In the genomic region with DNA sequence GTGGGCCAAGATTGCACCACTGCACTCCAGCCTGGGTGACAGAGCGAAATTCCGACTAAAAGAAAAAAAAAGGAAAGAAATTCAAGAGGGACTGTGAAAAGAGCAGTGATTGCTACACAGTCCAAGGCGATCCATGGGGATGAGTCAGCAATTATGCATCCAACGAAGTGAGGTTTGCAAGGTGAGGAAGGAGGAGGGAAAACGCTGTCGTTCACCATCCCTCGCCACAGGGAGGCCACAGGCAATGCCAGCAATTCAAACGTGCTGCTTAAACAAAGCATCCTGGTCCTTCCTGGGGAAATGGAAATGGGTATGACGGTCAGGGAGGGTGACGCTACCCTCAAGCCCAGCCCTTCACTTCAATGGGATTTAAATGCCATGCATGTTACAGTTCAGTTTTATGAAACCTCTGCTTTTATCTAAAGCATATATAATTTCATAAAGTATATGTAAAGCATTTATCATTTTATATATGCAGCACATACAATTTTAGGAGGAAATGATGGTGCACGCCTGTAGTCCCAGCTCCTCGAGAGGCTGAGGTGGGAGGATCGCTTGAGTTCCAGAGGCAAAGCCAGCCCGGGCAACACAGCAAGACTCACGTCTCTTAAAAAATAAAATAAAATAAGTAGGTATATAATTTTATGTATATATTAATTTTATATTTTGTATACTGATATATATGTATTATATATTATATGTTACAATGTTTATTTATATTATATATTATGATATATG, we compare ENCODE assay signal across 13 cellular contexts.
DNase-seq lines count a peak whose midpoint lies in the region; ATAC-seq and TF ChIP-seq lines count a peak whose summit lies in the region.
"Had no signal": no experiment of that assay in that cellular context is flagged by ENCODE, and none has a peak within 500 bp of the region (broad histone marks: within the 10 kb centered on the region; RNA-seq: fewer than 3 reads in every experiment).

No MANE protein-coding gene starts in this region.

- no peaks in the 10 kb centered on the region for H3K36me3 ChIP-seq in PC-3 (ENCODE audit: low read depth, low read length)
- H3K36me3 ChIP-seq in HAP-1 (replicated peaks) = peaks cover 10% of the 10 kb centered on the region

- CTCF ChIA-PET in PC-3 (lab: Charles Lee) = no interaction called here
- CTCF ChIA-PET in activated CD8-positive, alpha-beta T cell treated with anti-CD3 and anti-CD28 coated beads, Interleukin-2, amount 10 ng/mL, durations not matched to agents 7 days and 5 days (lab: Charles Lee) = no interaction called here

- H3K27me3 Mint-ChIP-seq in neural crest cell (ENCODE audit: low read depth) = no peaks in the 10 kb centered on the region
- H3K27me3 Mint-ChIP-seq in activated CD8-positive, alpha-beta T cell treated with anti-CD3 and anti-CD28 coated beads, Interleukin-2, amount 10 ng/mL, durations not matched to agents 7 days and 5 days (ENCODE audit: low read depth) = no peaks in the 10 kb centered on the region
- H3K27me3 Mint-ChIP-seq: activated CD8-positive, alpha-beta memory T cell treated with anti-CD3 and anti-CD28 coated beads, Interleukin-2, amount 10 ng/mL, durations not matched to agents 7 days and 5 days had no signal

- H3K4me1 ChIP-seq in PC-3 (ENCODE audit: insufficient read depth, low read length) (peaks cover 7% of the 10 kb centered on the region; the same call in 1 of the 2 replicates), HAP-1 (no peaks in the 10 kb centered on the region)

- POLR2A ChIA-PET in PC-3 (lab: Charles Lee; ENCODE audit: unreplicated experiment) = no interaction called here
- POLR2A ChIA-PET in activated CD8-positive, alpha-beta T cell treated with anti-CD3 and anti-CD28 coated beads, Interleukin-2, amount 10 ng/mL, durations not matched to agents 7 days and 5 days (lab: Charles Lee) = no interaction called here

- no peak overlapping the region for H3K4me3 Mint-ChIP-seq in neural crest cell
- no peak overlapping the region for H3K4me3 Mint-ChIP-seq in activated CD8-positive, alpha-beta T cell treated with anti-CD3 and anti-CD28 coated beads, Interleukin-2, amount 10 ng/mL, durations not matched to agents 7 days and 5 days
- H3K4me3 Mint-ChIP-seq: activated CD8-positive, alpha-beta memory T cell treated with anti-CD3 and anti-CD28 coated beads, Interleukin-2, amount 10 ng/mL, durations not matched to agents 7 days and 5 days; nephron had no signal

- H2AFZ ChIP-seq in PC-3 (ENCODE audit: low read length) = no peak overlapping the region

- H3K9me3 Mint-ChIP-seq in neural crest cell = peaks cover 6% of the 10 kb centered on the region
- H3K9me3 Mint-ChIP-seq in activated CD8-positive, alpha-beta T cell treated with anti-CD3 and anti-CD28 coated beads, Interleukin-2, amount 10 ng/mL, durations not matched to agents 7 days and 5 days (ENCODE audit: insufficient read depth) = no peaks in the 10 kb centered on the region

- H3K27ac Mint-ChIP-seq in neural crest cell (ENCODE audit: unreplicated experiment) = no peak overlapping the region
- no peak overlapping the region for H3K27ac Mint-ChIP-seq in activated CD8-positive, alpha-beta T cell treated with anti-CD3 and anti-CD28 coated beads, Interleukin-2, amount 10 ng/mL, durations not matched to agents 7 days and 5 days
- H3K27ac Mint-ChIP-seq: activated CD8-positive, alpha-beta memory T cell treated with anti-CD3 and anti-CD28 coated beads, Interleukin-2, amount 10 ng/mL, durations not matched to agents 7 days and 5 days; nephron had no signal

- H3K4me3 ChIP-seq in PC-3 (ENCODE audit: low read length) = no peak overlapping the region
- no peak overlapping the region for H3K4me3 ChIP-seq in epithelial cell of proximal tubule (ENCODE audit: low read depth, low read length)
- no peak overlapping the region for H3K4me3 ChIP-seq in HAP-1

- no peaks in the 10 kb centered on the region for H3K9me2 ChIP-seq in PC-3 (replicated peaks; ENCODE audit: low read length)

- no TSS peak for BruUV-seq in PC-3 (replicated peaks; lab: Mats Ljungman, UMichigan)

- H3K36me3 Mint-ChIP-seq in neural crest cell (ENCODE audit: low read depth) = peaks cover 28% of the 10 kb centered on the region
- peaks cover 21% of the 10 kb centered on the region for H3K36me3 Mint-ChIP-seq in activated CD8-positive, alpha-beta T cell treated with anti-CD3 and anti-CD28 coated beads, Interleukin-2, amount 10 ng/mL, durations not matched to agents 7 days and 5 days (ENCODE audit: low read depth)

- in situ Hi-C loops in HAP-1 (cut with MboI; ENCODE audit: low sequenced_read_pairs) = no loop called here

- no peaks in the 10 kb centered on the region for H4K20me1 ChIP-seq in PC-3 (ENCODE audit: low read length)

- peak overlapping the region; percentile 54 for H3K4me2 ChIP-seq in PC-3 (ENCODE audit: low read length)

- no peaks in the 10 kb centered on the region for H3F3A ChIP-seq in PC-3 (ENCODE audit: low read length, unreplicated experiment)

- no peaks in the 10 kb centered on the region for H3K79me2 ChIP-seq in PC-3 (ENCODE audit: low read length)

- peak overlapping the region; percentile 36 for H3K27ac ChIP-seq in PC-3 (ENCODE audit: low read length)

- ATAC-seq in PC-3 = peak; percentile 96
- no peak for ATAC-seq in left ventricle myocardium superior
- no peak for ATAC-seq in activated CD8-positive, alpha-beta T cell treated with anti-CD3 and anti-CD28 coated beads, Interleukin-2, amount 10 ng/mL, durations not matched to agents 7 days and 5 days
- ATAC-seq: activated CD8-positive, alpha-beta memory T cell treated with anti-CD3 and anti-CD28 coated beads, Interleukin-2, amount 10 ng/mL, durations not matched to agents 7 days and 5 days had no signal

- peak; percentile 95 for DNase-seq in ELF-1 (ENCODE audit: low read depth, low spot score)
- peak; percentile 93 for DNase-seq in PC-3
- DNase-seq in epithelial cell of proximal tubule (ENCODE audit: low read depth) = peak; percentile 83
- no peak for DNase-seq in neural crest cell (ENCODE audit: low read depth, low spot score)
- DNase-seq in HAP-1 (ENCODE audit: low spot score in 2 of 2) = no peak
- no peak for DNase-seq in left ventricle myocardium superior
- no peak for DNase-seq in occipital lobe (lab: John Stamatoyannopoulos, UW)
- no peak for DNase-seq in activated CD8-positive, alpha-beta T cell treated with anti-CD3 and anti-CD28 coated beads, Interleukin-2, amount 10 ng/mL, durations not matched to agents 7 days and 5 days
- DNase-seq: activated CD8-positive, alpha-beta memory T cell treated with anti-CD3 and anti-CD28 coated beads, Interleukin-2, amount 10 ng/mL, durations not matched to agents 7 days and 5 days; aorta; DMS53; stimulated activated CD4-positive, alpha-beta T cell treated with anti-CD3 and anti-CD28 coated beads, Interleukin-4, amount 100 ng/mL, for 1 hour had no signal

- TF ChIP-seq CTCF in PC-3 (conservative IDR thresholded peaks at IDR 0.05; ENCODE audit: low read depth, low read length) (no peak; the same call in 1 of the 2 replicates), epithelial cell of proximal tubule (conservative IDR thresholded peaks at IDR 0.05; ENCODE audit: low read depth, low read length) (peak; percentile 46), neural crest cell (conservative IDR thresholded peaks at IDR 0.05) (peak; percentile 30)

- H3K9me3 ChIP-seq in PC-3 (ENCODE audit: low read length) (no peaks in the 10 kb centered on the region), HAP-1 (peaks cover 6% of the 10 kb centered on the region)

- H3K4me1 Mint-ChIP-seq in neural crest cell = peaks cover 8% of the 10 kb centered on the region
- H3K4me1 Mint-ChIP-seq in activated CD8-positive, alpha-beta T cell treated with anti-CD3 and anti-CD28 coated beads, Interleukin-2, amount 10 ng/mL, durations not matched to agents 7 days and 5 days (ENCODE audit: low read depth) = no peaks in the 10 kb centered on the region
- H3K4me1 Mint-ChIP-seq: activated CD8-positive, alpha-beta memory T cell treated with anti-CD3 and anti-CD28 coated beads, Interleukin-2, amount 10 ng/mL, durations not matched to agents 7 days and 5 days; nephron had no signal

- no peak overlapping the region for H3K9ac ChIP-seq in PC-3 (ENCODE audit: low read length)

- intact Hi-C loops in PC-3 (cut with micrococcal nuclease) (loop anchor here (1.0 kb wide), 1 partner anchor 201 kb away; no protein-coding TSS in a partner anchor), left ventricle myocardium superior (cut with micrococcal nuclease) (no loop called here)

- H3K27me3 ChIP-seq in PC-3 (ENCODE audit: low read length) (no peaks in the 10 kb centered on the region), HAP-1 (ENCODE audit: low read depth) (no peaks in the 10 kb centered on the region)

Comparison
In these comparisons a context has a peak if more than half of its experiments do, and no peak if none do; other contexts are left out.
1. DNase-seq: peak in ELF-1 (single experiment), PC-3 (single experiment) and epithelial cell of proximal tubule (single experiment); none in neural crest cell (single experiment), HAP-1 (0 of 2), left ventricle myocardium superior (single experiment), occipital lobe (single experiment) and activated CD8-positive, alpha-beta T cell treated with anti-CD3 and anti-CD28 coated beads, Interleukin-2, amount 10 ng/mL, durations not matched to agents 7 days and 5 days (single experiment).